8 cellular contexts compared by ENCODE assay signal in the genomic region with DNA sequence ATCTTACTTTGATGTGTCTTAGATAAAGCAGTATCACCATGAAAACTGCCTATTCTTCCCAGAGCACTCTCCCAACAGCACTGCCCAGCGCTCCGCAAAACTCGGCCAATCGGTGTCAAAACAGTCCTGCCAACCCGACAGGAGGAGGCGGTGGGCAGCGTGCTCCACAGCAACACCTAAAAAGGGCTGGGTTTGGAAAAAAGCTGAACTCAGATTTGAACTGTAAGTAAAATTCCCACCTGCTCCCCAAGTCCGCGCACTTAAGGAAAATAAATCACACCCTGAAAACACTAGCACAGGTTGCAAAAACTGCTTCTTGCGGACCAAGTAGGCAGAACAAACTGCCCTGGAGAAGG. TPM values are rescaled to one million over a fixed set of nuclear protein-coding genes. Genes with fewer than 3 reads are reported as not detected.
DNase-seq lines count a peak whose midpoint lies in the region; ATAC-seq and TF ChIP-seq lines count a peak whose summit lies in the region.

No MANE protein-coding gene starts in this region.

- peaks cover 10% of the 10 kb centered on the region for H3K4me1 ChIP-seq in RWPE2 (ENCODE audit: insufficient read depth, poor library complexity, severe bottlenecking)
- H3K4me1 ChIP-seq in right lobe of liver, result peaks cover 0 to 12% (median 2%) of the 10 kb centered on the region in 4 donors

- 0% methylated on average over 9 of the region's 10 CpGs for WGBS in right lobe of liver (ENCODE audit: insufficient coverage, low coverage, low lambda C conversion rate, missing lambda C conversion rate)

- H3K36me3 ChIP-seq in RWPE2 (ENCODE audit: low read depth) (0 out of 2 replicates have a peak, but pooled peaks cover 2% of the 10 kb centered on the region), right lobe of liver (no peaks in the 10 kb centered on the region)

- intact Hi-C loops in right lobe of liver (cut with DNase I), result no loop called here

- H3K9me3 ChIP-seq in RWPE2 (ENCODE audit: severe bottlenecking) (no peaks in the 10 kb centered on the region), right lobe of liver (no peaks in the 10 kb centered on the region)

- no peak for TF ChIP-seq POLR2A in right lobe of liver (IDR thresholded peaks at IDR 0.05)

- H3K4me3 ChIP-seq in AG09309 (ENCODE audit: control insufficient read depth, low read depth, low read length) (peak overlapping the region; percentile 72), GM12875 (ENCODE audit: low read depth, low read length) (peak overlapping the region; percentile 92), RWPE2 (ENCODE audit: severe bottlenecking) (peak overlapping the region; percentile 64), right lobe of liver (peak overlapping the region; percentile 89 to 98 (median 94))

- ATAC-seq in HG03378 (IDR thresholded peaks at IDR 0.05; ENCODE audit: unreplicated experiment), result peak; percentile 30
- ATAC-seq in RWPE2 (ENCODE audit: low read depth), result peak; percentile 65
- peak; percentile 60 to 76 (median 75) for ATAC-seq in right lobe of liver
- ATAC-seq in GM18861 (IDR thresholded peaks at IDR 0.05; ENCODE audit: unreplicated experiment), result no peak

- TF ChIP-seq CTCF in AG09309 (IDR thresholded peaks at IDR 0.05; ENCODE audit: control insufficient read depth, insufficient read depth, low read depth, low read length, missing control alignments) (no peak), GM12875 (IDR thresholded peaks at IDR 0.05; ENCODE audit: borderline replicate concordance, insufficient read depth, low read depth, low read length) (no peak), RWPE2 (IDR thresholded peaks at IDR 0.05; ENCODE audit: poor library complexity, severe bottlenecking) (no peak), right lobe of liver (IDR thresholded peaks at IDR 0.05) (peak in 1 of 4 donors; percentile 5)

- DNase-seq in AG09309 (ENCODE audit: low read depth) (no peak), RWPE2 (ENCODE audit: low spot score) (no peak), dermis blood vessel endothelial cell (peak; percentile 69), right lobe of liver (peak; percentile 64 to 75 (median 69)), substantia nigra (lab: John Stamatoyannopoulos, UW) (peak in 22 of 49 donors; percentile 3 to 53 (median 20))

- H3K27ac ChIP-seq in RWPE2 (ENCODE audit: poor library complexity, severe bottlenecking) (peak overlapping the region; percentile 40), right lobe of liver (peak overlapping the region; percentile 66 to 78 (median 71)), substantia nigra (ENCODE audit: low read depth, low read length, poor library complexity, severe bottlenecking) (peak overlapping the region; percentile 64)

- H3K27me3 ChIP-seq in RWPE2 (ENCODE audit: insufficient read depth, poor library complexity, severe bottlenecking) (no peaks in the 10 kb centered on the region), right lobe of liver (no peaks in the 10 kb centered on the region)

RNA-seq across cellular contexts. Expression of a gene that starts 0.7 kb away (rescaled TPM):
- total RNA-seq in dermis blood vessel endothelial cell (42.7 and 78.3 TPM in 2 replicates), right lobe of liver (10 to 100 TPM; 19.6 to 34.7 (median 25.5) TPM)

RNA-seq across cellular contexts. Expression of a gene that starts 59.8 kb away (rescaled TPM):
- total RNA-seq in dermis blood vessel endothelial cell (12.0 and 13.4 TPM in 2 replicates), right lobe of liver (10 to 100 TPM in 2 of 6 experiments, 1 to 10 TPM in 4; 5.7 to 11.5 (median 8.5) TPM)

Comparison
In these comparisons a context has a peak if more than half of its experiments do, and no peak if none do; other contexts are left out.
1. DNase-seq: peak in dermis blood vessel endothelial cell (single experiment) and right lobe of liver (3 of 3); none in AG09309 (single experiment) and RWPE2 (single experiment).
2. Peak in every context shown above with its lines, with median percentiles within 50 percentile points of each other: H3K4me3 ChIP-seq and H3K27ac ChIP-seq.